In the genomic region with DNA sequence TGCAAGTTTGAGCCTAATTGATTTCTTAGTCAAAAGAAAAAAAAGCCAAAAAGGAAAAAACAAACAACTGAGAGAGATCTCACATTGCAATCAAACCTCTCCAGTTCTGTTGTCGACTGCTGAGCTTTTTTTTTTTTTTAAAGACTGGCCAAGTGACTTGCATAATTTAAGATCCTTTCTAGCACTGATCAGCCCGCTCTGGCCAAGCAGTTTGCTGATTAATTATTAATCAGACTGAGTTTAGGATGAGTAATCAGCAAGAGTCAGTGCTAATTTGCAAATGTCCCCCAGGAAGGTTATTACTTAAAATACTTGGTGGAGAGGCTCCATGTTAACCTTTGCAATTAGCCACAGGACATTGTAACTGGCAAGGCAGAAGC, we compare ENCODE assay signal across 12 cellular contexts. TPM values are rescaled to one million over a fixed set of nuclear protein-coding genes. Genes with fewer than 3 reads are reported as not detected.
DNase-seq lines count a peak whose midpoint lies in the region; ATAC-seq and TF ChIP-seq lines count a peak whose summit lies in the region.
"Had no signal": no experiment of that assay in that cellular context is flagged by ENCODE, and none has a peak within 500 bp of the region (broad histone marks: within the 10 kb centered on the region; RNA-seq: fewer than 3 reads in every experiment).

No MANE protein-coding gene starts in this region.

- no peak for TF ChIP-seq POLR2A in prostate gland (IDR thresholded peaks at IDR 0.05)

- no peaks in the 10 kb centered on the region for H3K27me3 Mint-ChIP-seq in osteocyte (ENCODE audit: unreplicated experiment)
- peaks cover 11 to 20% of the 10 kb centered on the region in 2 donors for H3K27me3 Mint-ChIP-seq in CD8-positive, alpha-beta memory T cell

- intact Hi-C loops in prostate gland (cut with DNase I) = no loop called here

- peaks cover 9% of the 10 kb centered on the region for H3K9me3 Mint-ChIP-seq in osteocyte (ENCODE audit: unreplicated experiment)
- peaks cover 7 to 12% of the 10 kb centered on the region in 2 donors for H3K9me3 Mint-ChIP-seq in activated naive CD4-positive, alpha-beta T cell treated with anti-CD3 and anti-CD28 coated beads, Interleukin-2, amount 50 U/mL, for 72 hours
- peaks cover 0 to 4% (median 0%) of the 10 kb centered on the region in 5 donors for H3K9me3 Mint-ChIP-seq in CD8-positive, alpha-beta memory T cell
- H3K9me3 Mint-ChIP-seq: activated naive CD8-positive, alpha-beta T cell treated with anti-CD3 and anti-CD28 coated beads for 36 hours; T-helper 1 cell treated with Interleukin-12 subunit alpha and Interleukin-12 subunit beta and Interleukin-4 antibody, amounts not matched to agents 30 μg/mL and 1 μg/mL, for 36 hours had no signal

- POLR2A ChIA-PET in CD8-positive, alpha-beta memory T cell (lab: Charles Lee) = no interaction called here

- DNase-seq in RKO (ENCODE audit: low spot score) (peak; percentile 41), osteocyte (ENCODE audit: extremely low spot score, unreplicated experiment) (peak; percentile 21), prostate gland (ENCODE audit: low spot score) (no peak), DMS114 treated with DMSO at 0.1 percent for 48 hours (lab: John Stamatoyannopoulos, UW; ENCODE audit: unreplicated experiment) (no peak)
- no peak for DNase-seq in activated naive CD4-positive, alpha-beta T cell treated with anti-CD3 and anti-CD28 coated beads, Interleukin-2, amount 50 U/mL, for 72 hours (ENCODE audit: low spot score in 2 of 2)
- DNase-seq in CD8-positive, alpha-beta memory T cell = no peak
- DNase-seq: activated naive CD8-positive, alpha-beta T cell treated with anti-CD3 and anti-CD28 coated beads for 36 hours had no signal

- H3K27ac ChIP-seq in prostate gland = no peak overlapping the region
- H3K27ac ChIP-seq in CD8-positive, alpha-beta memory T cell (ENCODE audit: low read depth, low read length) = no peak overlapping the region

- no peak for TF ChIP-seq CTCF in osteocyte (IDR thresholded peaks at IDR 0.05)
- TF ChIP-seq CTCF in prostate gland (IDR thresholded peaks at IDR 0.05) = no peak

- H3K4me1 ChIP-seq in prostate gland (replicated peaks) = peaks cover 6% of the 10 kb centered on the region
- no peaks in the 10 kb centered on the region for H3K4me1 ChIP-seq in CD8-positive, alpha-beta memory T cell (ENCODE audit: insufficient read depth, low read length)

- no peaks in the 10 kb centered on the region for H3K36me3 ChIP-seq in prostate gland
- no peaks in the 10 kb centered on the region for H3K36me3 ChIP-seq in CD8-positive, alpha-beta memory T cell (ENCODE audit: insufficient read depth, low read length)
- H3K36me3 ChIP-seq: heart right ventricle had no signal

- H3K4me3 ChIP-seq in prostate gland = no peak overlapping the region
- H3K4me3 ChIP-seq in CD8-positive, alpha-beta memory T cell (ENCODE audit: low read length) = no peak overlapping the region
- H3K4me3 ChIP-seq: heart right ventricle had no signal

- no peak overlapping the region for H3K4me3 Mint-ChIP-seq in osteocyte (ENCODE audit: unreplicated experiment)
- no peak overlapping the region for H3K4me3 Mint-ChIP-seq in CD8-positive, alpha-beta memory T cell
- H3K4me3 Mint-ChIP-seq: activated naive CD8-positive, alpha-beta T cell treated with anti-CD3 and anti-CD28 coated beads for 36 hours; T-helper 1 cell treated with Interleukin-12 subunit alpha and Interleukin-12 subunit beta and Interleukin-4 antibody, amounts not matched to agents 30 μg/mL and 1 μg/mL, for 36 hours had no signal

- H3K9me3 ChIP-seq in prostate gland = no peaks in the 10 kb centered on the region
- no peaks in the 10 kb centered on the region for H3K9me3 ChIP-seq in CD8-positive, alpha-beta memory T cell (ENCODE audit: low read length)
- H3K9me3 ChIP-seq: heart right ventricle had no signal

- CTCF ChIA-PET in CD8-positive, alpha-beta memory T cell (lab: Charles Lee) = no interaction called here

- H3K4me1 Mint-ChIP-seq in osteocyte (ENCODE audit: unreplicated experiment) = no peaks in the 10 kb centered on the region
- no peaks in the 10 kb centered on the region for H3K4me1 Mint-ChIP-seq in CD8-positive, alpha-beta memory T cell
- H3K4me1 Mint-ChIP-seq: activated naive CD8-positive, alpha-beta T cell treated with anti-CD3 and anti-CD28 coated beads for 36 hours had no signal

- 17% methylated on average over 2 of the region's 2 CpGs for WGBS in prostate gland

- no peak overlapping the region for H3K27ac Mint-ChIP-seq in osteocyte (ENCODE audit: unreplicated experiment)
- H3K27ac Mint-ChIP-seq in activated naive CD4-positive, alpha-beta T cell treated with anti-CD3 and anti-CD28 coated beads, Interleukin-2, amount 50 U/mL, for 72 hours = no peak overlapping the region
- H3K27ac Mint-ChIP-seq in CD8-positive, alpha-beta memory T cell = no peak overlapping the region
- H3K27ac Mint-ChIP-seq: activated naive CD8-positive, alpha-beta T cell treated with anti-CD3 and anti-CD28 coated beads for 36 hours; T-helper 1 cell treated with Interleukin-12 subunit alpha and Interleukin-12 subunit beta and Interleukin-4 antibody, amounts not matched to agents 30 μg/mL and 1 μg/mL, for 36 hours had no signal

- ATAC-seq in GM19324 (IDR thresholded peaks at IDR 0.05; ENCODE audit: low FRiP score, unreplicated experiment) = peak; percentile 59
- ATAC-seq in HG02840 (IDR thresholded peaks at IDR 0.05; ENCODE audit: low FRiP score, unreplicated experiment) = peak; percentile 45
- no peak for ATAC-seq in activated naive CD4-positive, alpha-beta T cell treated with anti-CD3 and anti-CD28 coated beads, Interleukin-2, amount 50 U/mL, for 72 hours

- H3K27me3 ChIP-seq in prostate gland (replicated peaks; ENCODE audit: insufficient read depth) = no peaks in the 10 kb centered on the region
- H3K27me3 ChIP-seq in CD8-positive, alpha-beta memory T cell (ENCODE audit: insufficient read depth, low read length, poor library complexity, severe bottlenecking) = no peaks in the 10 kb centered on the region
- H3K27me3 ChIP-seq: heart right ventricle had no signal

- H3K36me3 Mint-ChIP-seq in osteocyte (ENCODE audit: unreplicated experiment) = no peaks in the 10 kb centered on the region
- peaks cover 0 to 4% of the 10 kb centered on the region in 2 donors for H3K36me3 Mint-ChIP-seq in activated naive CD4-positive, alpha-beta T cell treated with anti-CD3 and anti-CD28 coated beads, Interleukin-2, amount 50 U/mL, for 72 hours
- H3K36me3 Mint-ChIP-seq in CD8-positive, alpha-beta memory T cell = peaks cover 0 to 2% (median 0%) of the 10 kb centered on the region in 3 donors
- H3K36me3 Mint-ChIP-seq: activated naive CD8-positive, alpha-beta T cell treated with anti-CD3 and anti-CD28 coated beads for 36 hours had no signal

RNA-seq across cellular contexts. Expression of a gene that starts 39.3 kb away (rescaled TPM):
- total RNA-seq in osteocyte = not detected in 2 replicates
- 10 to 100 TPM in 1 of 2 donors, not detected in 1; 25.1 TPM for total RNA-seq in prostate gland
- not detected for total RNA-seq in activated naive CD4-positive, alpha-beta T cell treated with anti-CD3 and anti-CD28 coated beads, Interleukin-2, amount 50 U/mL, for 72 hours
- total RNA-seq in CD8-positive, alpha-beta memory T cell = not detected
- not detected for polyA plus RNA-seq in CD8-positive, alpha-beta memory T cell
- total RNA-seq: activated naive CD8-positive, alpha-beta T cell treated with anti-CD3 and anti-CD28 coated beads for 36 hours; heart right ventricle; temporal lobe had no signal
- polyA plus RNA-seq: heart right ventricle had no signal

Comparison
In these comparisons a context has a peak if more than half of its experiments do, and no peak if none do; other contexts are left out.
1. ATAC-seq: peak in GM19324 (single experiment) and HG02840 (single experiment); none in activated naive CD4-positive, alpha-beta T cell treated with anti-CD3 and anti-CD28 coated beads, Interleukin-2, amount 50 U/mL, for 72 hours (0 of 2).
2. DNase-seq: peak in RKO (single experiment) and osteocyte (single experiment); none in prostate gland (single experiment), activated naive CD4-positive, alpha-beta T cell treated with anti-CD3 and anti-CD28 coated beads, Interleukin-2, amount 50 U/mL, for 72 hours (0 of 2), CD8-positive, alpha-beta memory T cell (0 of 5) and DMS114 treated with DMSO at 0.1 percent for 48 hours (single experiment).